Comparison of ENCODE assay signal across 15 cellular contexts in genomic region chr4:152166567-152166966, GRCh38.
DNase-seq lines count a peak whose midpoint lies in the region; ATAC-seq and TF ChIP-seq lines count a peak whose summit lies in the region.
"Had no signal": no experiment of that assay in that cellular context is flagged by ENCODE, and none has a peak within 500 bp of the region (broad histone marks: within the 10 kb centered on the region; RNA-seq: fewer than 3 reads in every experiment).

No MANE protein-coding gene starts in this region.

- no peaks in the 10 kb centered on the region for H3K9me3 ChIP-seq in HAP-1
- no peaks in the 10 kb centered on the region for H3K9me3 ChIP-seq in iPS DF 6.9 (ENCODE audit: control insufficient read depth, insufficient read depth, low read length)

- H3K36me3 ChIP-seq in HAP-1 (replicated peaks) (no peaks in the 10 kb centered on the region), iPS DF 6.9 (ENCODE audit: control insufficient read depth, insufficient read depth, low read length) (no peaks in the 10 kb centered on the region)
- H3K36me3 ChIP-seq: BLaER1 treated with 17β-estradiol and CSF1 and Interleukin-3, amounts not matched to agents 10 nM and 100 nM had no signal

- H3K4me1 ChIP-seq in HAP-1 (peaks cover 7% of the 10 kb centered on the region; the same call in 1 of the 2 replicates), iPS DF 6.9 (ENCODE audit: control insufficient read depth, insufficient read depth, low read length) (peaks cover 5% of the 10 kb centered on the region; the same call in 1 of the 2 replicates)

- H3K4me1 Mint-ChIP-seq in WTC11, result peaks cover 40% of the 10 kb centered on the region
- H3K4me1 Mint-ChIP-seq: central memory CD8-positive, alpha-beta T cell; T-helper 17 cell had no signal

- no peaks in the 10 kb centered on the region for H3K9me3 Mint-ChIP-seq in WTC11
- H3K9me3 Mint-ChIP-seq: central memory CD8-positive, alpha-beta T cell had no signal

- H3K27me3 ChIP-seq in HAP-1 (ENCODE audit: low read depth) (no peaks in the 10 kb centered on the region), iPS DF 6.9 (ENCODE audit: control insufficient read depth, insufficient read depth, low read length) (no peaks in the 10 kb centered on the region)
- H3K27me3 ChIP-seq: BLaER1 treated with 17β-estradiol and CSF1 and Interleukin-3, amounts not matched to agents 10 nM and 100 nM had no signal

- H3K27ac Mint-ChIP-seq in WTC11, result no peak overlapping the region

- H3K4me3 ChIP-seq in HAP-1 (no peak overlapping the region), iPS DF 6.9 (ENCODE audit: low read length) (no peak overlapping the region)
- H3K4me3 ChIP-seq: BLaER1 treated with 17β-estradiol and CSF1 and Interleukin-3, amounts not matched to agents 10 nM and 100 nM had no signal

- no peak overlapping the region for H3K27ac ChIP-seq in iPS DF 6.9 (ENCODE audit: low read length)
- H3K27ac ChIP-seq: BLaER1 treated with 17β-estradiol and CSF1 and Interleukin-3, amounts not matched to agents 10 nM and 100 nM had no signal

- CTCF ChIA-PET in WTC11 (lab: Charles Lee), result no interaction called here

- in situ Hi-C loops in HAP-1 (cut with MboI; ENCODE audit: low sequenced_read_pairs), result no loop called here

- no peak overlapping the region for H3K4me3 Mint-ChIP-seq in WTC11
- H3K4me3 Mint-ChIP-seq: central memory CD8-positive, alpha-beta T cell; T-helper 17 cell had no signal

- DNase-seq in AG08395 (ENCODE audit: low spot score) (peak; percentile 32), HAP-1 (ENCODE audit: low spot score in 2 of 2) (peak; percentile 4 to 67), WTC11 (ENCODE audit: low spot score) (peak; percentile 56), iPS DF 6.9 (ENCODE audit: low read depth, low spot score) (peak; percentile 61), OCI-M2 (lab: John Stamatoyannopoulos, UW; ENCODE audit: unreplicated experiment) (no peak), H4 (ENCODE audit: low spot score) (no peak)
- DNase-seq: EL; NCI-H2081; NK-92 treated with Interleukin-12 subunit alpha and Interleukin-12 subunit beta, amount 100 ng/mL, for 24 hours; right cardiac atrium; T-helper 17 cell had no signal

- no peaks in the 10 kb centered on the region for H3K36me3 Mint-ChIP-seq in WTC11

- H3K27me3 Mint-ChIP-seq in WTC11 (ENCODE audit: low read depth), result no peaks in the 10 kb centered on the region
- H3K27me3 Mint-ChIP-seq: T-helper 17 cell had no signal

- no peak for TF ChIP-seq CTCF in WTC11 (IDR thresholded peaks at IDR 0.05)

- ATAC-seq in WTC11 (peak; percentile 67), esophagus mucosa (no peak), HG03378 (IDR thresholded peaks at IDR 0.05; ENCODE audit: unreplicated experiment) (no peak)
- ATAC-seq: right cardiac atrium, T-helper 17 cell had no signal

- 100% methylated on average over 1 of the region's 6 CpGs for WGBS in iPS DF 6.9 (ENCODE audit: insufficient coverage, insufficient read length)

- POLR2A ChIA-PET in WTC11 (lab: Charles Lee), result no interaction called here

TF ChIP-seq in WTC11, 78 proteins besides CTCF, POLR2A, EP300 and RAD21 (continues in another document):
- TF ChIP-seq, protein P1, sequence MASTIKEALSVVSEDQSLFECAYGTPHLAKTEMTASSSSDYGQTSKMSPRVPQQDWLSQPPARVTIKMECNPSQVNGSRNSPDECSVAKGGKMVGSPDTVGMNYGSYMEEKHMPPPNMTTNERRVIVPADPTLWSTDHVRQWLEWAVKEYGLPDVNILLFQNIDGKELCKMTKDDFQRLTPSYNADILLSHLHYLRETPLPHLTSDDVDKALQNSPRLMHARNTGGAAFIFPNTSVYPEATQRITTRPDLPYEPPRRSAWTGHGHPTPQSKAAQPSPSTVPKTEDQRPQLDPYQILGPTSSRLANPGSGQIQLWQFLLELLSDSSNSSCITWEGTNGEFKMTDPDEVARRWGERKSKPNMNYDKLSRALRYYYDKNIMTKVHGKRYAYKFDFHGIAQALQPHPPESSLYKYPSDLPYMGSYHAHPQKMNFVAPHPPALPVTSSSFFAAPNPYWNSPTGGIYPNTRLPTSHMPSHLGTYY (CRISPR knock-in tag; IDR thresholded peaks at IDR 0.05), result no peak
- TF ChIP-seq MAX (CRISPR knock-in tag; IDR thresholded peaks at IDR 0.05) (peak; percentile 46; the same call in 1 of the 2 replicates), HMGA2 (CRISPR knock-in tag; IDR thresholded peaks at IDR 0.05) (no peak), FOXP4 (CRISPR knock-in tag; IDR thresholded peaks at IDR 0.05) (0 out of 2 replicates have a peak, but pooled peaks have one; percentile 41), JUN (CRISPR knock-in tag; IDR thresholded peaks at IDR 0.05) (no peak), CREM (CRISPR knock-in tag; IDR thresholded peaks at IDR 0.05) (0 out of 2 replicates have a peak, but pooled peaks have one; percentile 29), ESRRA (CRISPR knock-in tag; IDR thresholded peaks at IDR 0.05; ENCODE audit: borderline replicate concordance) (no peak), FOXK1 (CRISPR knock-in tag; IDR thresholded peaks at IDR 0.05) (peak; percentile 38; the same call in 1 of the 2 replicates), KAT7 (CRISPR knock-in tag; IDR thresholded peaks at IDR 0.05; ENCODE audit: borderline replicate concordance) (no peak)
- TF ChIP-seq, protein P2, sequence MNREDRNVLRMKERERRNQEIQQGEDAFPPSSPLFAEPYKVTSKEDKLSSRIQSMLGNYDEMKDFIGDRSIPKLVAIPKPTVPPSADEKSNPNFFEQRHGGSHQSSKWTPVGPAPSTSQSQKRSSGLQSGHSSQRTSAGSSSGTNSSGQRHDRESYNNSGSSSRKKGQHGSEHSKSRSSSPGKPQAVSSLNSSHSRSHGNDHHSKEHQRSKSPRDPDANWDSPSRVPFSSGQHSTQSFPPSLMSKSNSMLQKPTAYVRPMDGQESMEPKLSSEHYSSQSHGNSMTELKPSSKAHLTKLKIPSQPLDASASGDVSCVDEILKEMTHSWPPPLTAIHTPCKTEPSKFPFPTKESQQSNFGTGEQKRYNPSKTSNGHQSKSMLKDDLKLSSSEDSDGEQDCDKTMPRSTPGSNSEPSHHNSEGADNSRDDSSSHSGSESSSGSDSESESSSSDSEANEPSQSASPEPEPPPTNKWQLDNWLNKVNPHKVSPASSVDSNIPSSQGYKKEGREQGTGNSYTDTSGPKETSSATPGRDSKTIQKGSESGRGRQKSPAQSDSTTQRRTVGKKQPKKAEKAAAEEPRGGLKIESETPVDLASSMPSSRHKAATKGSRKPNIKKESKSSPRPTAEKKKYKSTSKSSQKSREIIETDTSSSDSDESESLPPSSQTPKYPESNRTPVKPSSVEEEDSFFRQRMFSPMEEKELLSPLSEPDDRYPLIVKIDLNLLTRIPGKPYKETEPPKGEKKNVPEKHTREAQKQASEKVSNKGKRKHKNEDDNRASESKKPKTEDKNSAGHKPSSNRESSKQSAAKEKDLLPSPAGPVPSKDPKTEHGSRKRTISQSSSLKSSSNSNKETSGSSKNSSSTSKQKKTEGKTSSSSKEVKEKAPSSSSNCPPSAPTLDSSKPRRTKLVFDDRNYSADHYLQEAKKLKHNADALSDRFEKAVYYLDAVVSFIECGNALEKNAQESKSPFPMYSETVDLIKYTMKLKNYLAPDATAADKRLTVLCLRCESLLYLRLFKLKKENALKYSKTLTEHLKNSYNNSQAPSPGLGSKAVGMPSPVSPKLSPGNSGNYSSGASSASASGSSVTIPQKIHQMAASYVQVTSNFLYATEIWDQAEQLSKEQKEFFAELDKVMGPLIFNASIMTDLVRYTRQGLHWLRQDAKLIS (CRISPR knock-in tag; IDR thresholded peaks at IDR 0.05; ENCODE audit: borderline replicate concordance), result no peak
- TF ChIP-seq, protein P3, sequence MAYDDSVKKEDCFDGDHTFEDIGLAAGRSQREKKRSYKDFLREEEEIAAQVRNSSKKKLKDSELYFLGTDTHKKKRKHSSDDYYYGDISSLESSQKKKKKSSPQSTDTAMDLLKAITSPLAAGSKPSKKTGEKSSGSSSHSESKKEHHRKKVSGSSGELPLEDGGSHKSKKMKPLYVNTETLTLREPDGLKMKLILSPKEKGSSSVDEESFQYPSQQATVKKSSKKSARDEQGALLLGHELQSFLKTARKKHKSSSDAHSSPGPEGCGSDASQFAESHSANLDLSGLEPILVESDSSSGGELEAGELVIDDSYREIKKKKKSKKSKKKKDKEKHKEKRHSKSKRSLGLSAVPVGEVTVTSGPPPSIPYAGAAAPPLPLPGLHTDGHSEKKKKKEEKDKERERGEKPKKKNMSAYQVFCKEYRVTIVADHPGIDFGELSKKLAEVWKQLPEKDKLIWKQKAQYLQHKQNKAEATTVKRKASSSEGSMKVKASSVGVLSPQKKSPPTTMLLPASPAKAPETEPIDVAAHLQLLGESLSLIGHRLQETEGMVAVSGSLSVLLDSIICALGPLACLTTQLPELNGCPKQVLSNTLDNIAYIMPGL (CRISPR knock-in tag; IDR thresholded peaks at IDR 0.05), result no peak
- TF ChIP-seq, protein P4, sequence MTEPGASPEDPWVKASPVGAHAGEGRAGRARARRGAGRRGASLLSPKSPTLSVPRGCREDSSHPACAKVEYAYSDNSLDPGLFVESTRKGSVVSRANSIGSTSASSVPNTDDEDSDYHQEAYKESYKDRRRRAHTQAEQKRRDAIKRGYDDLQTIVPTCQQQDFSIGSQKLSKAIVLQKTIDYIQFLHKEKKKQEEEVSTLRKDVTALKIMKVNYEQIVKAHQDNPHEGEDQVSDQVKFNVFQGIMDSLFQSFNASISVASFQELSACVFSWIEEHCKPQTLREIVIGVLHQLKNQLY (CRISPR knock-in tag; IDR thresholded peaks at IDR 0.05), result no peak

Comparison
In these comparisons a context has a peak if more than half of its experiments do, and no peak if none do; other contexts are left out.
1. DNase-seq: peak in AG08395 (single experiment), HAP-1 (2 of 2), WTC11 (single experiment) and iPS DF 6.9 (single experiment); none in OCI-M2 (single experiment) and H4 (single experiment).